Comparison of ENCODE assay signal across 18 cellular contexts in the genomic region with DNA sequence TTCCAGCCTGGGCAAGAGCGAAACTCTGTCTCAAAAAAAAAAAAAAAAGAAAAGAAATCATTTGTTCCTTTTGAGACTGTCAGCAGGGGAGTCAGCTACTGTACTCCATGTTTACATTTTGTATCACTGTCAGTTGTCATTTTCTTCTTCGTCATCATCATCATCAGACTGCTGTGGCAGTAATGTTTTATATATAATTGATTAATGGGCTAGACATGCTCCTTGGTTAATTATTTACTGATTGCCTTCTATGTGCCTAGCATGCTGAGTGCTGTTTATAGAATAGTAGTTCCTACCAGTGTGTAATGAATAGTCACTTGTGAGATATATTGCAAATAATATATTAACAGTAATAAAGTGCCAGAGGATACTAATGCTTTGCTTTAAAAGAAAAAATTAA. TPM values are rescaled to one million over a fixed set of nuclear protein-coding genes. Genes with fewer than 3 reads are reported as not detected.
A peak's percentile ranks its signal among the peaks of the same experiment; 100 is the strongest.
DNase-seq lines count a peak whose midpoint lies in the region; ATAC-seq and TF ChIP-seq lines count a peak whose summit lies in the region.
"Had no signal": no experiment of that assay in that cellular context is flagged by ENCODE, and none has a peak within 500 bp of the region (broad histone marks: within the 10 kb centered on the region; RNA-seq: fewer than 3 reads in every experiment).

No MANE protein-coding gene starts in this region.

- POLR2A ChIA-PET in IMR-90 (lab: Charles Lee; ENCODE audit: unreplicated experiment) = no interaction called here

- H2BK5ac ChIP-seq in IMR-90 (ENCODE audit: low read depth, low read length, poor library complexity, severe bottlenecking) = peak overlapping the region; percentile 99

- no peak overlapping the region for H3K4me2 ChIP-seq in IMR-90 (ENCODE audit: low read depth, low read length)

- H2BK120ac ChIP-seq in IMR-90 (ENCODE audit: low read depth, low read length) = no peak overlapping the region

- H2AFZ ChIP-seq in ACC112 (ENCODE audit: low read length, unreplicated experiment) (no peak overlapping the region), IMR-90 (replicated peaks; ENCODE audit: low read length, poor library complexity) (no peak overlapping the region)

- H3K27ac ChIP-seq in ACC112 (ENCODE audit: low read depth, low read length) = peak overlapping the region; percentile 84
- H3K27ac ChIP-seq in IMR-90 (ENCODE audit: insufficient read depth, low read length) = peak overlapping the region; percentile 45; the same call in 1 of the 2 replicates
- peak overlapping the region; percentile 77 for H3K27ac ChIP-seq in skeletal muscle tissue (ENCODE audit: low read depth, low read length)

- H2BK20ac ChIP-seq in IMR-90 (ENCODE audit: low read depth, low read length) = no peak overlapping the region

- no peak for ATAC-seq in IMR-90 (ENCODE audit: low read depth)
- ATAC-seq in GM18517 (IDR thresholded peaks at IDR 0.05; ENCODE audit: unreplicated experiment) = no peak
- ATAC-seq in HG03342 (IDR thresholded peaks at IDR 0.05; ENCODE audit: unreplicated experiment) = no peak
- ATAC-seq in HG03457 (IDR thresholded peaks at IDR 0.05; ENCODE audit: unreplicated experiment) = no peak
- ATAC-seq: Panc1, T-helper 17 cell had no signal

- WGBS in IMR-90 (ENCODE audit: extremely low coverage in 2 of 2, insufficient read length in 1 of 2), 2 experiments = no CpG with 5 or more reads among the region's 2 CpGs

- H2BK15ac ChIP-seq in IMR-90 (ENCODE audit: low read depth, low read length) = no peak overlapping the region

- intact Hi-C loops in IMR-90 (cut with micrococcal nuclease) = no loop called here

- H3K36me3 ChIP-seq in ACC112 (ENCODE audit: insufficient read depth, low read length) = peaks cover 16% of the 10 kb centered on the region
- peaks cover 19% of the 10 kb centered on the region for H3K36me3 ChIP-seq in IMR-90 (ENCODE audit: control insufficient read depth, insufficient read depth, low read length)
- peaks cover 0 to 6% (median 5%) of the 10 kb centered on the region in 3 donors for H3K36me3 ChIP-seq in skeletal muscle tissue (ENCODE audit: control insufficient read depth in 3 of 3, insufficient read depth in 3 of 3, low read length in 3 of 3)

- H3K9me3 ChIP-seq in IMR-90 (ENCODE audit: control insufficient read depth, insufficient read depth, low read length) = no peaks in the 10 kb centered on the region
- no peaks in the 10 kb centered on the region for H3K9me3 ChIP-seq in skeletal muscle tissue (ENCODE audit: control insufficient read depth in 3 of 3, low read length in 3 of 3)
- H3K9me3 ChIP-seq: right atrium auricular region had no signal

- no peak overlapping the region for H2AK5ac ChIP-seq in IMR-90 (ENCODE audit: low read depth, low read length)

- H4K8ac ChIP-seq in IMR-90 (ENCODE audit: low read depth in 2 of 2, low read length in 2 of 2) = no peak overlapping the region

- H3K4ac ChIP-seq in IMR-90 (ENCODE audit: low read depth, low read length) = peak overlapping the region; percentile 45; the same call in 1 of the 2 replicates

- no peak overlapping the region for H3K23ac ChIP-seq in IMR-90 (ENCODE audit: low read depth, low read length)

- H3K27me3 ChIP-seq in ACC112 (ENCODE audit: insufficient read depth, low read length) (no peaks in the 10 kb centered on the region), IMR-90 (ENCODE audit: control insufficient read depth, insufficient read depth, low read length) (no peaks in the 10 kb centered on the region), skeletal muscle tissue (ENCODE audit: control insufficient read depth in 3 of 3, insufficient read depth in 3 of 3, low read length in 3 of 3) (no peaks in the 10 kb centered on the region)
- H3K27me3 ChIP-seq: right atrium auricular region had no signal

- H3K79me2 ChIP-seq in ACC112 (ENCODE audit: control insufficient read depth, insufficient read depth, low read length, unreplicated experiment) = peaks cover 65% of the 10 kb centered on the region

- no peak overlapping the region for H3K18ac ChIP-seq in IMR-90 (ENCODE audit: low read depth, low read length)

- TF ChIP-seq CTCF in IMR-90 (conservative IDR thresholded peaks at IDR 0.05; ENCODE audit: low read depth, low read length) = no peak

- H4K91ac ChIP-seq in IMR-90 (ENCODE audit: insufficient read depth, low read depth, low read length) = no peak overlapping the region

- CTCF ChIA-PET in IMR-90 (lab: Yijun Ruan, JAX) = interaction anchor here (1.1 kb wide), 1 partner anchor 12 kb away, joined by 7 read pairs; no protein-coding TSS in a partner anchor

- H3K56ac ChIP-seq in IMR-90 (ENCODE audit: extremely low read depth, insufficient read depth, low read length) = no peak overlapping the region

- peaks cover 66% of the 10 kb centered on the region for H4K20me1 ChIP-seq in IMR-90 (ENCODE audit: insufficient read depth, low read length)

- peaks cover 50% of the 10 kb centered on the region for H3K4me1 ChIP-seq in ACC112 (ENCODE audit: control insufficient read depth, insufficient read depth, low read length, unreplicated experiment)
- H3K4me1 ChIP-seq in IMR-90 (ENCODE audit: control insufficient read depth, insufficient read depth, low read length) = peaks cover 19% of the 10 kb centered on the region
- H3K4me1 ChIP-seq in skeletal muscle tissue (ENCODE audit: control insufficient read depth in 3 of 3, insufficient read depth in 3 of 3, low read length in 3 of 3) = peaks cover 34 to 49% (median 35%) of the 10 kb centered on the region in 3 donors

- no peak overlapping the region for H4K5ac ChIP-seq in IMR-90 (ENCODE audit: low read depth, low read length)

- DNase-seq in IMR-90 (no peak), kidney tubule cell (ENCODE audit: low spot score) (peak; percentile 56)
- DNase-seq: activated CD4-positive, alpha-beta T cell treated with anti-CD3 and anti-CD28 coated beads for 48 hours; activated naive CD4-positive, alpha-beta T cell treated with Interleukin-2 at 50 U/mL for 16 hours; activated T-cell treated with anti-CD3 and anti-CD28 coated beads, Interleukin-2, amount 50 U/mL, for 48 hours; amygdala; CD4-positive, alpha-beta memory T cell; mammary epithelial cell; NCI-H1092; NCI-H1930; T-helper 17 cell had no signal

- in situ Hi-C loops in IMR-90 (cut with MboI; ENCODE audit: low sequenced_read_pairs) = no loop called here

- no peak for TF ChIP-seq POLR2A in IMR-90 (IDR thresholded peaks at IDR 0.05; ENCODE audit: low read depth, low read length)

- no peak overlapping the region for H3K9ac ChIP-seq in IMR-90 (ENCODE audit: low read depth, low read length)
- no peak overlapping the region for H3K9ac ChIP-seq in skeletal muscle tissue (ENCODE audit: low read depth in 1 of 3, low read length in 3 of 3)

- peaks cover 23% of the 10 kb centered on the region for H3K9me1 ChIP-seq in IMR-90 (ENCODE audit: insufficient read depth, low read length)

- H3K14ac ChIP-seq in IMR-90 (replicated peaks; ENCODE audit: low read depth, low read length) = no peak overlapping the region

- no peak for TF ChIP-seq RAD21 in IMR-90 (IDR thresholded peaks at IDR 0.05; ENCODE audit: low read length)

- no peak overlapping the region for H2AK9ac ChIP-seq in IMR-90 (replicated peaks; ENCODE audit: low read depth, low read length, poor library complexity)

- no TSS peak for BruUV-seq in IMR-90 (replicated peaks; lab: Mats Ljungman, UMichigan)

- H3K4me3 ChIP-seq in ACC112 (ENCODE audit: low read depth, low read length) = no peak overlapping the region
- H3K4me3 ChIP-seq in IMR-90 (ENCODE audit: insufficient read depth, low read depth, low read length) = no peak overlapping the region
- H3K4me3 ChIP-seq in skeletal muscle tissue (ENCODE audit: low read length in 3 of 3) = no peak overlapping the region
- H3K4me3 ChIP-seq: right atrium auricular region had no signal

- H3K79me1 ChIP-seq in IMR-90 (ENCODE audit: low read depth in 1 of 2, low read length in 2 of 2) = peaks cover 14 to 53% of the 10 kb centered on the region in 2 experiments; a peak in 3 of 4 replicates

- dilution Hi-C loops in IMR-90 (cut with HindIII; ENCODE audit: low sequenced_read_pairs, unreplicated experiment) = no loop called here

TF ChIP-seq in IMR-90, 13 proteins besides CTCF, POLR2A, EP300 and RAD21 (continues in another document):
- TF ChIP-seq RCOR1 (IDR thresholded peaks at IDR 0.05; ENCODE audit: insufficient replicate concordance, low read length) (no peak), MXI1 (IDR thresholded peaks at IDR 0.05; ENCODE audit: borderline replicate concordance, low read depth, low read length) (no peak), MAZ (IDR thresholded peaks at IDR 0.05; ENCODE audit: borderline replicate concordance, low read depth, low read length) (no peak), FOS (IDR thresholded peaks at IDR 0.05; ENCODE audit: low read depth, low read length) (no peak), BHLHE40 (IDR thresholded peaks at IDR 0.05; ENCODE audit: low read depth, low read length) (no peak), SMC3 (IDR thresholded peaks at IDR 0.05; ENCODE audit: low read depth, low read length) (no peak), CEBPB (IDR thresholded peaks at IDR 0.05; ENCODE audit: low read depth, low read length) (no peak), MAFK (IDR thresholded peaks at IDR 0.05; ENCODE audit: low read depth, low read length) (no peak), CHD1 (IDR thresholded peaks at IDR 0.05; ENCODE audit: low read depth, low read length) (no peak), NFE2L2 (IDR thresholded peaks at IDR 0.05; ENCODE audit: low read depth, low read length) (no peak), RFX5 (IDR thresholded peaks at IDR 0.05; ENCODE audit: low read depth, low read length) (no peak)
- TF ChIP-seq, protein P1, sequence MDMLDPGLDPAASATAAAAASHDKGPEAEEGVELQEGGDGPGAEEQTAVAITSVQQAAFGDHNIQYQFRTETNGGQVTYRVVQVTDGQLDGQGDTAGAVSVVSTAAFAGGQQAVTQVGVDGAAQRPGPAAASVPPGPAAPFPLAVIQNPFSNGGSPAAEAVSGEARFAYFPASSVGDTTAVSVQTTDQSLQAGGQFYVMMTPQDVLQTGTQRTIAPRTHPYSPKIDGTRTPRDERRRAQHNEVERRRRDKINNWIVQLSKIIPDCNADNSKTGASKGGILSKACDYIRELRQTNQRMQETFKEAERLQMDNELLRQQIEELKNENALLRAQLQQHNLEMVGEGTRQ (IDR thresholded peaks at IDR 0.05; ENCODE audit: low read depth, low read length) = no peak

RNA-seq across cellular contexts. Expression of a gene that starts 50.5 kb away (rescaled TPM):
- total RNA-seq in IMR-90 (2012; rRNA removed) (283 and 316 TPM in 2 replicates), skeletal muscle tissue (83.0 TPM)
- 193 and 227 TPM in 2 replicates for polyA plus RNA-seq in IMR-90 (2012; rRNA removed)
- polyA plus RNA-seq in IMR-90 (2012; cell fraction: cytosol; rRNA removed) = 85.9 and 102 TPM in 2 replicates
- 176 and 458 TPM in 2 replicates for polyA plus RNA-seq in IMR-90 (2012; cell fraction: nucleus; rRNA removed; ENCODE audit: low replicate concordance)
